Comparison of ENCODE assay signal across 30 cellular contexts in genomic region chr4:185898413-185898812, GRCh38.
"Had no signal": no experiment of that assay in that cellular context is flagged by ENCODE, and none has a peak within 500 bp of the region (broad histone marks: within the 10 kb centered on the region; RNA-seq: fewer than 3 reads in every experiment).

No MANE protein-coding gene starts in this region.

- H3K27ac ChIP-seq: RWPE1, VCaP had no signal

- DNase-seq: activated B cell treated with CpG ODN at 0.5 μM for 24 hours; activated CD4-positive, alpha-beta memory T cell treated with anti-CD3 and anti-CD28 coated beads, Interleukin-2, amount 10 ng/mL, durations not matched to agents 7 days and 5 days; activated CD4-positive, alpha-beta T cell treated with anti-CD3 and anti-CD28 coated beads for 1 hour; activated CD4-positive, alpha-beta T cell treated with anti-CD3 and anti-CD28 coated beads for 48 hours; activated CD8-positive, alpha-beta memory T cell treated with anti-CD3 and anti-CD28 coated beads for 24 hours; activated CD8-positive, alpha-beta memory T cell treated with anti-CD3 and anti-CD28 coated beads, Interleukin-2, amount 10 ng/mL, durations not matched to agents 7 days and 5 days; activated CD8-positive, alpha-beta memory T cell treated with anti-CD3 and anti-CD28 coated beads, Interleukin-2, amount 50 U/mL, for 48 hours; activated effector memory CD4-positive, alpha-beta T cell treated with Interleukin-2 at 50 U/mL for 16 hours; activated naive CD4-positive, alpha-beta T cell treated with anti-CD3 and anti-CD28 coated beads, Interleukin-2, amount 10 ng/mL, durations not matched to agents 7 days and 5 days; activated naive CD8-positive, alpha-beta T cell treated with anti-CD3 and anti-CD28 coated beads, Interleukin-2, amount 50 U/mL, for 24 hours; activated T-cell treated with anti-CD3 and anti-CD28 coated beads, Interleukin-2, amount 50 U/mL, for 48 hours; anterior cingulate cortex; caudate nucleus; cerebellar nuclear complex; NCI-H1048; NCI-H1105 treated with DMSO at 0.1 percent for 48 hours; NCI-H1436; NCI-H1694; NCI-H2029; NCI-H345; NCI-H524 treated with DMSO at 0.1 percent for 48 hours; NCI-H748 treated with DMSO at 0.1 percent for 48 hours; PC-3; SIG-M5; T-cell; T-helper 17 cell had no signal

- ATAC-seq: activated CD8-positive, alpha-beta memory T cell treated with anti-CD3 and anti-CD28 coated beads, Interleukin-2, amount 10 ng/mL, durations not matched to agents 7 days and 5 days; activated naive CD8-positive, alpha-beta T cell treated with anti-CD3 and anti-CD28 coated beads, Interleukin-2, amount 50 U/mL, for 24 hours; PC-3; Right ventricle myocardium inferior; SK-N-SH treated with all-trans-retinoic acid at 6 μM for 48 hours; T-cell; T-helper 17 cell had no signal
